In the genomic region with DNA sequence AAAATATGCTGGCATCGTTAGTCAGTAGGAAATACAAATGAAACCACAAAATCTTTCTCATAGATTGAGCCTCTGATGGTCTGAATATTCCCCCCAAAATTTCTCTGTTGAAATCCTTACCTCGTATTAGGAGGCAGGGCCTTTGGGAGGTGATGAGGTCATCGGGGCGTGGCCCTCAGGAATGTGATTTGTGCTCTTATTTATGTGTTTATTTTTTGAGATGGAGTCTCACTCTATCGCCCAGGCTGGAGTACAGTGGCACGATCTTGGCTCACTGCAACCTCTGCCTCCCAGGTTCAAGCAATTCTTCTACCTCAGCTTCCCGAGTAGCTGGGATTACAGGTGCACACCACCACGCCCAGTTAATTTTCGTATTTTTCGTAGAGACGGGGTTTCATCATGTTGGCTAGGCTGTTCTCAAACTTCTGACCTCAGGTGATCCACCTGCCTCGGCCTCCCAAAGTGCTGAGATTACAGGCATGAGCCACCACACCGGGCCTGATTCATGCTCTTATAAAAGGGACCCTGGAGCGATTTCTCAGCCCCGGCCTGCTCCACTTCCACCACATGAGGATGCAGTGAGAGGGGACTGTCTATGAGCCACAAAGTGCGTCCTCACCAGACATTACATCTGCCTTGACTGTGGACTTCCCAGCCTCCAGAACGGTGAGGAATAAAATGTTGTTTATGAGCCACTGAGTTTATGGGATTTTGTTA, we compare ENCODE assay signal across 1 cellular context.
TF ChIP-seq lines count a peak whose summit lies in the region.

No MANE protein-coding gene starts in this region.

TF ChIP-seq in HEK293, 187 proteins besides CTCF, POLR2A, EP300 and RAD21 (continued from another document):
- TF ChIP-seq ZNF707 (tag by site-specific recombination; IDR thresholded peaks at IDR 0.05), result no peak
- no peak for TF ChIP-seq ZBTB7A (tag by site-specific recombination; IDR thresholded peaks at IDR 0.05; ENCODE audit: low read depth)
- TF ChIP-seq, protein P1, sequence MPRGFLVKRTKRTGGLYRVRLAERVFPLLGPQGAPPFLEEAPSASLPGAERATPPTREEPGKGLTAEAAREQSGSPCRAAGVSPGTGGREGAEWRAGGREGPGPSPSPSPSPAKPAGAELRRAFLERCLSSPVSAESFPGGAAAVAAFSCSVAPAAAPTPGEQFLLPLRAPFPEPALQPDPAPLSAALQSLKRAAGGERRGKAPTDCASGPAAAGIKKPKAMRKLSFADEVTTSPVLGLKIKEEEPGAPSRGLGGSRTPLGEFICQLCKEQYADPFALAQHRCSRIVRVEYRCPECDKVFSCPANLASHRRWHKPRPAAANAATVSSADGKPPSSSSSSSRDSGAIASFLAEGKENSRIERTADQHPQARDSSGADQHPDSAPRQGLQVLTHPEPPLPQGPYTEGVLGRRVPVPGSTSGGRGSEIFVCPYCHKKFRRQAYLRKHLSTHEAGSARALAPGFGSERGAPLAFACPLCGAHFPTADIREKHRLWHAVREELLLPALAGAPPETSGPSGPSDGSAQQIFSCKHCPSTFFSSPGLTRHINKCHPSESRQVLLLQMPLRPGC (tag by site-specific recombination; IDR thresholded peaks at IDR 0.05), result no peak
- TF ChIP-seq, protein P2, sequence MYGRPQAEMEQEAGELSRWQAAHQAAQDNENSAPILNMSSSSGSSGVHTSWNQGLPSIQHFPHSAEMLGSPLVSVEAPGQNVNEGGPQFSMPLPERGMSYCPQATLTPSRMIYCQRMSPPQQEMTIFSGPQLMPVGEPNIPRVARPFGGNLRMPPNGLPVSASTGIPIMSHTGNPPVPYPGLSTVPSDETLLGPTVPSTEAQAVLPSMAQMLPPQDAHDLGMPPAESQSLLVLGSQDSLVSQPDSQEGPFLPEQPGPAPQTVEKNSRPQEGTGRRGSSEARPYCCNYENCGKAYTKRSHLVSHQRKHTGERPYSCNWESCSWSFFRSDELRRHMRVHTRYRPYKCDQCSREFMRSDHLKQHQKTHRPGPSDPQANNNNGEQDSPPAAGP (tag by site-specific recombination; IDR thresholded peaks at IDR 0.05), result peak; percentile 45; the same call in 1 of the 2 replicates
- peak; percentile 35; the same call in 1 of the 2 replicates for TF ChIP-seq ZNF394 (tag by site-specific recombination; IDR thresholded peaks at IDR 0.05; ENCODE audit: borderline replicate concordance)
- TF ChIP-seq, protein P3, sequence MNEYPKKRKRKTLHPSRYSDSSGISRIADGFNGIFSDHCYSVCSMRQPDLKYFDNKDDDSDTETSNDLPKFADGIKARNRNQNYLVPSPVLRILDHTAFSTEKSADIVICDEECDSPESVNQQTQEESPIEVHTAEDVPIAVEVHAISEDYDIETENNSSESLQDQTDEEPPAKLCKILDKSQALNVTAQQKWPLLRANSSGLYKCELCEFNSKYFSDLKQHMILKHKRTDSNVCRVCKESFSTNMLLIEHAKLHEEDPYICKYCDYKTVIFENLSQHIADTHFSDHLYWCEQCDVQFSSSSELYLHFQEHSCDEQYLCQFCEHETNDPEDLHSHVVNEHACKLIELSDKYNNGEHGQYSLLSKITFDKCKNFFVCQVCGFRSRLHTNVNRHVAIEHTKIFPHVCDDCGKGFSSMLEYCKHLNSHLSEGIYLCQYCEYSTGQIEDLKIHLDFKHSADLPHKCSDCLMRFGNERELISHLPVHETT (tag by site-specific recombination; IDR thresholded peaks at IDR 0.05), result no peak
- no peak for TF ChIP-seq ZNF747 (tag by site-specific recombination; IDR thresholded peaks at IDR 0.05)
- peak; percentile 73 for TF ChIP-seq KLF1 (tag by site-specific recombination; IDR thresholded peaks at IDR 0.05)
- TF ChIP-seq ZNF19 (tag by site-specific recombination; IDR thresholded peaks at IDR 0.05; ENCODE audit: low read depth), result no peak
- TF ChIP-seq ZNF366 (tag by site-specific recombination; conservative IDR thresholded peaks at IDR 0.05), result peak; percentile 50
- no peak for TF ChIP-seq ZNF354C (tag by site-specific recombination; IDR thresholded peaks at IDR 0.05; ENCODE audit: borderline replicate concordance, low read depth)
- TF ChIP-seq ZNF221 (tag by site-specific recombination; IDR thresholded peaks at IDR 0.05; ENCODE audit: borderline replicate concordance), result no peak
- TF ChIP-seq, protein P4, sequence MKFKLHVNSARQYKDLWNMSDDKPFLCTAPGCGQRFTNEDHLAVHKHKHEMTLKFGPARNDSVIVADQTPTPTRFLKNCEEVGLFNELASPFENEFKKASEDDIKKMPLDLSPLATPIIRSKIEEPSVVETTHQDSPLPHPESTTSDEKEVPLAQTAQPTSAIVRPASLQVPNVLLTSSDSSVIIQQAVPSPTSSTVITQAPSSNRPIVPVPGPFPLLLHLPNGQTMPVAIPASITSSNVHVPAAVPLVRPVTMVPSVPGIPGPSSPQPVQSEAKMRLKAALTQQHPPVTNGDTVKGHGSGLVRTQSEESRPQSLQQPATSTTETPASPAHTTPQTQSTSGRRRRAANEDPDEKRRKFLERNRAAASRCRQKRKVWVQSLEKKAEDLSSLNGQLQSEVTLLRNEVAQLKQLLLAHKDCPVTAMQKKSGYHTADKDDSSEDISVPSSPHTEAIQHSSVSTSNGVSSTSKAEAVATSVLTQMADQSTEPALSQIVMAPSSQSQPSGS (tag by site-specific recombination; IDR thresholded peaks at IDR 0.05; ENCODE audit: low read depth), result peak; percentile 61; the same call in 1 of the 2 replicates
- no peak for TF ChIP-seq ZNF350 (tag by site-specific recombination; IDR thresholded peaks at IDR 0.05)
- TF ChIP-seq WT1 (tag by site-specific recombination; IDR thresholded peaks at IDR 0.05), result 0 out of 2 replicates have a peak, but pooled peaks have one; percentile 22
- TF ChIP-seq, protein P5, sequence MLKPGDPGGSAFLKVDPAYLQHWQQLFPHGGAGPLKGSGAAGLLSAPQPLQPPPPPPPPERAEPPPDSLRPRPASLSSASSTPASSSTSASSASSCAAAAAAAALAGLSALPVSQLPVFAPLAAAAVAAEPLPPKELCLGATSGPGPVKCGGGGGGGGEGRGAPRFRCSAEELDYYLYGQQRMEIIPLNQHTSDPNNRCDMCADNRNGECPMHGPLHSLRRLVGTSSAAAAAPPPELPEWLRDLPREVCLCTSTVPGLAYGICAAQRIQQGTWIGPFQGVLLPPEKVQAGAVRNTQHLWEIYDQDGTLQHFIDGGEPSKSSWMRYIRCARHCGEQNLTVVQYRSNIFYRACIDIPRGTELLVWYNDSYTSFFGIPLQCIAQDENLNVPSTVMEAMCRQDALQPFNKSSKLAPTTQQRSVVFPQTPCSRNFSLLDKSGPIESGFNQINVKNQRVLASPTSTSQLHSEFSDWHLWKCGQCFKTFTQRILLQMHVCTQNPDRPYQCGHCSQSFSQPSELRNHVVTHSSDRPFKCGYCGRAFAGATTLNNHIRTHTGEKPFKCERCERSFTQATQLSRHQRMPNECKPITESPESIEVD (tag by site-specific recombination; IDR thresholded peaks at IDR 0.05), result no peak
- peak; percentile 79 for TF ChIP-seq KLF7 (tag by site-specific recombination; IDR thresholded peaks at IDR 0.05; ENCODE audit: borderline replicate concordance)
- 0 out of 2 replicates have a peak, but pooled peaks have one; percentile 12 for TF ChIP-seq SP7 (tag by site-specific recombination; IDR thresholded peaks at IDR 0.05)
- no peak for TF ChIP-seq ZNF302 (tag by site-specific recombination; IDR thresholded peaks at IDR 0.05; ENCODE audit: low read depth)
- TF ChIP-seq ZNF629 (tag by site-specific recombination; IDR thresholded peaks at IDR 0.05), result 0 out of 2 replicates have a peak, but pooled peaks have one; percentile 25
